ENCODE assay signal across 8 cellular contexts in genomic region chr6:159134701-159135364, GRCh38. TPM values are rescaled to one million over a fixed set of nuclear protein-coding genes. Genes with fewer than 3 reads are reported as not detected.
DNase-seq lines count a peak whose midpoint lies in the region; ATAC-seq and TF ChIP-seq lines count a peak whose summit lies in the region.

No MANE protein-coding gene starts in this region.

- H3K27me3 ChIP-seq in CD4-positive, CD25-positive, alpha-beta regulatory T cell (ENCODE audit: control insufficient read depth, insufficient read depth, low read length), result peaks cover 12% of the 10 kb centered on the region
- H3K27me3 ChIP-seq in osteoblast (ENCODE audit: insufficient read depth, low read length), result peaks cover 35% of the 10 kb centered on the region
- peaks cover 21% of the 10 kb centered on the region for H3K27me3 ChIP-seq in transverse colon

- intact Hi-C loops in transverse colon (cut with DNase I; ENCODE audit: low total_unique reads), result loop anchor here (10.0 kb wide), 1 partner anchor 90 kb away; the partner anchor contains the start of gene TAGAP

- H3K9me3 ChIP-seq in CD4-positive, CD25-positive, alpha-beta regulatory T cell (ENCODE audit: control insufficient read depth in 2 of 2, low read length in 2 of 2), result no peaks in the 10 kb centered on the region
- no peaks in the 10 kb centered on the region for H3K9me3 ChIP-seq in osteoblast (ENCODE audit: low read depth, low read length)
- no peaks in the 10 kb centered on the region for H3K9me3 ChIP-seq in transverse colon

- H3K27me3 Mint-ChIP-seq in CD4-positive, CD25-positive, alpha-beta regulatory T cell, result peaks cover 42% of the 10 kb centered on the region

- no peak overlapping the region for H3K4me2 ChIP-seq in osteoblast (ENCODE audit: insufficient read depth, low read length)

- H3K27ac Mint-ChIP-seq in CD4-positive, CD25-positive, alpha-beta regulatory T cell, result peak overlapping the region in 1 of 3 donors; percentile 56

- peak; percentile 77 to 86 for ATAC-seq in CD4-positive, CD25-positive, alpha-beta regulatory T cell (ENCODE audit: low read depth in 2 of 2)
- ATAC-seq in GM19395 (IDR thresholded peaks at IDR 0.05; ENCODE audit: unreplicated experiment), result peak; percentile 73

- peaks cover 0 to 6% (median under 1%) of the 10 kb centered on the region in 4 donors for H3K4me1 Mint-ChIP-seq in CD4-positive, CD25-positive, alpha-beta regulatory T cell

- peak; percentile 59 to 77 (median 75) for DNase-seq in CD4-positive, CD25-positive, alpha-beta regulatory T cell
- DNase-seq in KG1 (lab: John Stamatoyannopoulos, UW) (peak; percentile 61), RPMI7951 (ENCODE audit: low read depth) (peak; percentile 54), activated T-helper 1 cell treated with Interleukin-2 at 50 U/mL for 16 hours (ENCODE audit: low read depth) (peak; percentile 55), foreskin fibroblast (peak; percentile 30 to 77), osteoblast (ENCODE audit: insufficient read length, low spot score, missing footprints) (peak; percentile 68), transverse colon (peak; percentile 80)

- TF ChIP-seq CTCF in foreskin fibroblast (IDR thresholded peaks at IDR 0.05; ENCODE audit: low read depth, low read length), result peak; percentile 99
- peak; percentile 98 for TF ChIP-seq CTCF in osteoblast (IDR thresholded peaks at IDR 0.05; ENCODE audit: extremely low read depth, low read depth, low read length)
- peak; percentile 81 to 93 (median 93) for TF ChIP-seq CTCF in transverse colon (IDR thresholded peaks at IDR 0.05)

- H3K36me3 ChIP-seq in CD4-positive, CD25-positive, alpha-beta regulatory T cell (ENCODE audit: control insufficient read depth, insufficient read depth, low read length), result no peaks in the 10 kb centered on the region
- H3K36me3 ChIP-seq in osteoblast (ENCODE audit: insufficient read depth, low read length) (no peaks in the 10 kb centered on the region), transverse colon (no peaks in the 10 kb centered on the region)

- WGBS in transverse colon (ENCODE audit: low coverage in 1 of 2), 2 donors, result 23 to 36% methylated on average over 8 to 9 of the region's 9 CpGs

- no peak for TF ChIP-seq EP300 in transverse colon (IDR thresholded peaks at IDR 0.05; ENCODE audit: low read depth)

- no peaks in the 10 kb centered on the region for H3K36me3 Mint-ChIP-seq in CD4-positive, CD25-positive, alpha-beta regulatory T cell

- in situ Hi-C loops in transverse colon (cut with MboI; ENCODE audit: low pct_ligation_motif_present in 1 of 4, low pct_unique_long_range_greater_than_20kb in 1 of 4, low sequenced_read_pairs in 3 of 4), result loop anchor here in 3 of 4 donors (10.0 to 25.0 kb wide), 3 partner anchors 130 to 923 kb away; partner anchors contain the start of gene RSPH3 (in 1 of the 3)

- TF ChIP-seq POLR2A in transverse colon (IDR thresholded peaks at IDR 0.05), result no peak

- H3K9me3 Mint-ChIP-seq in CD4-positive, CD25-positive, alpha-beta regulatory T cell, result peaks cover 0 to 3% (median 0%) of the 10 kb centered on the region in 7 donors

- H3K27ac ChIP-seq in CD4-positive, CD25-positive, alpha-beta regulatory T cell (ENCODE audit: insufficient read depth, low read length, poor library complexity, severe bottlenecking), result no peak overlapping the region
- no peak overlapping the region for H3K27ac ChIP-seq in osteoblast (ENCODE audit: low read depth, low read length)
- H3K27ac ChIP-seq in transverse colon, result no peak overlapping the region

- H3K4me3 ChIP-seq in CD4-positive, CD25-positive, alpha-beta regulatory T cell (ENCODE audit: low read depth, low read length), result no peak overlapping the region
- no peak overlapping the region for H3K4me3 ChIP-seq in foreskin fibroblast (ENCODE audit: low read depth in 1 of 2, low read length in 2 of 2)
- no peak overlapping the region for H3K4me3 ChIP-seq in osteoblast (ENCODE audit: insufficient read depth, low read length)
- H3K4me3 ChIP-seq in transverse colon, result no peak overlapping the region

- no peak overlapping the region for H2AFZ ChIP-seq in osteoblast (ENCODE audit: low read length)

- H4K20me1 ChIP-seq in osteoblast (ENCODE audit: insufficient read depth, low read length), result no peaks in the 10 kb centered on the region

- H3K4me3 Mint-ChIP-seq in CD4-positive, CD25-positive, alpha-beta regulatory T cell, result no peak overlapping the region

- no peaks in the 10 kb centered on the region for H3K79me2 ChIP-seq in osteoblast (ENCODE audit: insufficient read depth, low read length)

- H3K4me1 ChIP-seq in CD4-positive, CD25-positive, alpha-beta regulatory T cell (ENCODE audit: control insufficient read depth, insufficient read depth, low read length, poor library complexity, severe bottlenecking), result no peaks in the 10 kb centered on the region
- H3K4me1 ChIP-seq in osteoblast (ENCODE audit: insufficient read depth, low read length) (no peaks in the 10 kb centered on the region), transverse colon (no peaks in the 10 kb centered on the region)

RNA-seq across cellular contexts. Expression of gene FNDC1, which starts 34.4 kb away (rescaled TPM):
- total RNA-seq in CD4-positive, CD25-positive, alpha-beta regulatory T cell, result not detected
- under 1 TPM in 1 of 4 donors, not detected in 3; 0.17 TPM for polyA plus RNA-seq in CD4-positive, CD25-positive, alpha-beta regulatory T cell
- not detected in 2 replicates for total RNA-seq in RPMI7951 (2014; rRNA removed; shearing (Covaris generic))
- total RNA-seq in osteoblast (24.2 and 34.2 TPM in 2 replicates), transverse colon (10 to 100 TPM in 1 of 4 donors, 1 to 10 TPM in 2, under 1 TPM in 1; 0.64 to 14.2 (median 2.4) TPM)
